ENCODE assay signal across 1 cellular context in genomic region chr16:57384248-57385070, GRCh38.
TF ChIP-seq lines count a peak whose summit lies in the region.

No MANE protein-coding gene starts in this region.

TF ChIP-seq in HepG2, 621 proteins besides CTCF, POLR2A, EP300 and RAD21 (continued from another document):
- no peak for TF ChIP-seq ZHX1 (CRISPR knock-in tag; IDR thresholded peaks at IDR 0.05; ENCODE audit: low read depth)
- TF ChIP-seq HOXA9 (CRISPR knock-in tag; IDR thresholded peaks at IDR 0.05; ENCODE audit: borderline replicate concordance): peak; percentile 83; the same call in 1 of the 2 replicates
- TF ChIP-seq PITX1 (CRISPR knock-in tag; IDR thresholded peaks at IDR 0.05): no peak
- no peak for TF ChIP-seq MYNN (CRISPR knock-in tag; IDR thresholded peaks at IDR 0.05; ENCODE audit: low read depth)
- no peak for TF ChIP-seq MZF1 (CRISPR knock-in tag; IDR thresholded peaks at IDR 0.05; ENCODE audit: borderline replicate concordance)
- no peak for TF ChIP-seq SMARCC2 (IDR thresholded peaks at IDR 0.05)
- no peak for TF ChIP-seq ZNF512B (CRISPR knock-in tag; IDR thresholded peaks at IDR 0.05; ENCODE audit: borderline replicate concordance)
- peak; percentile 15; the same call in 1 of the 2 replicates for TF ChIP-seq ZFP37 (CRISPR knock-in tag; IDR thresholded peaks at IDR 0.05; ENCODE audit: borderline replicate concordance)
- TF ChIP-seq ZNF761 (CRISPR knock-in tag; conservative IDR thresholded peaks at IDR 0.05): 0 out of 2 replicates have a peak, but pooled peaks have one; percentile 56
- TF ChIP-seq SMAD3 (CRISPR knock-in tag; IDR thresholded peaks at IDR 0.05): no peak; the same call in 1 of the 2 replicates
- no peak for TF ChIP-seq NR2F1 (CRISPR knock-in tag; IDR thresholded peaks at IDR 0.05)
- no peak for TF ChIP-seq PREB (CRISPR knock-in tag; IDR thresholded peaks at IDR 0.05)
- no peak for TF ChIP-seq FUBP1 (CRISPR knock-in tag; IDR thresholded peaks at IDR 0.05; ENCODE audit: borderline replicate concordance)
- TF ChIP-seq RAD51 (IDR thresholded peaks at IDR 0.05; ENCODE audit: borderline replicate concordance): no peak
- TF ChIP-seq TRIM22 (IDR thresholded peaks at IDR 0.05): no peak
- 0 out of 2 replicates have a peak, but pooled peaks have one; percentile 47 for TF ChIP-seq ZNF552 (CRISPR knock-in tag; IDR thresholded peaks at IDR 0.05; ENCODE audit: borderline replicate concordance)
- no peak for TF ChIP-seq KLF9 (CRISPR knock-in tag; IDR thresholded peaks at IDR 0.05; ENCODE audit: low read depth)
- no peak for TF ChIP-seq PRPF4 (IDR thresholded peaks at IDR 0.05; ENCODE audit: low read depth, low read length, poor library complexity, severe bottlenecking)
- peak; percentile 31; the same call in 1 of the 2 replicates for TF ChIP-seq THAP9 (CRISPR knock-in tag; IDR thresholded peaks at IDR 0.05; ENCODE audit: borderline replicate concordance)
- TF ChIP-seq NR1H2 (CRISPR knock-in tag; IDR thresholded peaks at IDR 0.05; ENCODE audit: borderline replicate concordance, low read depth): no peak; the same call in 1 of the 2 replicates
- TF ChIP-seq GTF3A (CRISPR knock-in tag; conservative IDR thresholded peaks at IDR 0.05): peak; percentile 43; the same call in 1 of the 2 replicates
- TF ChIP-seq ZNF691 (CRISPR knock-in tag; IDR thresholded peaks at IDR 0.05; ENCODE audit: borderline replicate concordance, low read depth): no peak
- TF ChIP-seq CREM (IDR thresholded peaks at IDR 0.05): no peak
- no peak for TF ChIP-seq CREM (CRISPR knock-in tag; IDR thresholded peaks at IDR 0.05)
- TF ChIP-seq SRSF9 (IDR thresholded peaks at IDR 0.05; ENCODE audit: borderline replicate concordance, insufficient read depth, low read depth, low read length, poor library complexity, severe bottlenecking): no peak
- TF ChIP-seq PHB2 (IDR thresholded peaks at IDR 0.05; ENCODE audit: partially characterized antibody): no peak
- no peak for TF ChIP-seq ZMYM3 (CRISPR knock-in tag; IDR thresholded peaks at IDR 0.05)
- TF ChIP-seq ZFYVE20 (CRISPR knock-in tag; IDR thresholded peaks at IDR 0.05; ENCODE audit: borderline replicate concordance, low read depth): no peak
- TF ChIP-seq NR0B2 (CRISPR knock-in tag; IDR thresholded peaks at IDR 0.05): peak; percentile 80; the same call in 1 of the 2 replicates
- TF ChIP-seq FOSL2 (CRISPR knock-in tag; IDR thresholded peaks at IDR 0.05): 0 out of 2 replicates have a peak, but pooled peaks have one; percentile 16
- TF ChIP-seq JUN (CRISPR knock-in tag; IDR thresholded peaks at IDR 0.05): no peak
- no peak for TF ChIP-seq ZNF878 (CRISPR knock-in tag; IDR thresholded peaks at IDR 0.05)
- no peak for TF ChIP-seq ATAD3A (CRISPR knock-in tag; IDR thresholded peaks at IDR 0.05)
- peak; percentile 11; the same call in 1 of the 2 replicates for TF ChIP-seq RBFOX2 (IDR thresholded peaks at IDR 0.05; ENCODE audit: low read depth, low read length)
- no peak for TF ChIP-seq FOXP4 (CRISPR knock-in tag; IDR thresholded peaks at IDR 0.05)
- peak; percentile 91; the same call in 1 of the 2 replicates for TF ChIP-seq SAFB2 (CRISPR knock-in tag; IDR thresholded peaks at IDR 0.05; ENCODE audit: borderline replicate concordance, low read depth)
- TF ChIP-seq RNF2 (conservative IDR thresholded peaks at IDR 0.05; ENCODE audit: low read depth): no peak
- peak; percentile 43; the same call in 1 of the 2 replicates for TF ChIP-seq POGZ (CRISPR knock-in tag; IDR thresholded peaks at IDR 0.05)
- TF ChIP-seq NCOR1 (IDR thresholded peaks at IDR 0.05; ENCODE audit: borderline replicate concordance, low read length): no peak
- TF ChIP-seq ZSCAN5A (CRISPR knock-in tag; IDR thresholded peaks at IDR 0.05; ENCODE audit: borderline replicate concordance): no peak
- TF ChIP-seq YEATS2 (CRISPR knock-in tag; IDR thresholded peaks at IDR 0.05; ENCODE audit: borderline replicate concordance): no peak
